In the genomic region with DNA sequence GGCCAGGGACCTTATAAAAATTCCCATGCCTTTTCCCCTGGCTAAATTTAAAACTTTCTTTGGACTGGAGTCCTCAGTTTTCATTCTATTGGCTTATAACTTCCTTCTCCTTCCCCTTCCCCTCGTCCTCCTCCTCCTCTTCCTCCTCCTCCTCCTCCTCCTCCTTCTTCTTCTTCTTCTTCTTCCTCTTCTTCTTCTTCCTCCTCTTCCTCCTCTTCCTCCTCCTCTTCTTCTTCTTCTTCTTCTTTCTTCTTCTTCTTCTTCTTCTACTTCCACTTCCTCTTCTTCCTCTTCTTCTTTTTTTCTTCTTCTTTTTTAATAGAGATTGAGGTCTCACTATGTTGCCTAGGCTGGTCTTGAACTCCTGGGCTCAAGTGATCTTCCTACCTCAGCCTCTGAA, we compare ENCODE assay signal across 1 cellular context. TPM values are rescaled to one million over a fixed set of nuclear protein-coding genes. Genes with fewer than 3 reads are reported as not detected.
"Had no signal": no experiment of that assay in that cellular context is flagged by ENCODE, and none has a peak within 500 bp of the region (broad histone marks: within the 10 kb centered on the region; RNA-seq: fewer than 3 reads in every experiment).

No MANE protein-coding gene starts in this region.

RNA-seq across cellular contexts. Expression of a gene that starts 4.7 kb away (rescaled TPM):
- polyA plus RNA-seq: right cardiac atrium had no signal
